ENCODE assay signal across 8 cellular contexts in genomic region chr10:1538531-1539061, GRCh38.
"Had no signal": no experiment of that assay in that cellular context is flagged by ENCODE, and none has a peak within 500 bp of the region (broad histone marks: within the 10 kb centered on the region; RNA-seq: fewer than 3 reads in every experiment).

No MANE protein-coding gene starts in this region.

- H3K4me3 ChIP-seq: right lobe of liver, thyroid gland had no signal

- H3K9me3 Mint-ChIP-seq: activated CD4-positive, alpha-beta T cell treated with anti-CD3 and anti-CD28 coated beads, Interleukin-2, amount 10 ng/mL, durations not matched to agents 7 days and 5 days; activated T-helper 1 cell treated with anti-CD3 and anti-CD28 coated beads, Interleukin-12 subunit alpha, Interleukin-12 subunit beta, Interleukin-2, Interleukin-4 antibody, amounts not matched to agents 30 ng/mL and 10 ng/mL and 1 ng/mL, durations not matched to agents 14 hours and 24 hours and 36 hours; natural killer cell had no signal

- H3K36me3 ChIP-seq: right lobe of liver, thyroid gland had no signal

- DNase-seq: activated CD4-positive, alpha-beta T cell treated with anti-CD3 and anti-CD28 coated beads, Interleukin-2, amount 10 ng/mL, durations not matched to agents 7 days and 5 days; activated CD4-positive, CD25-positive, alpha-beta regulatory T cell; activated naive CD4-positive, alpha-beta T cell treated with Interleukin-2 at 50 U/mL for 16 hours; natural killer cell; right lobe of liver; stimulated activated CD4-positive, alpha-beta T cell treated with anti-CD3 and anti-CD28 coated beads, Interleukin-1b, Interleukin-23, amount 100 ng/mL, for 48 hours; thyroid gland had no signal

- H3K27ac ChIP-seq: right lobe of liver, thyroid gland had no signal

- H3K36me3 Mint-ChIP-seq: natural killer cell had no signal

- H3K27me3 ChIP-seq: right lobe of liver, thyroid gland had no signal

- H3K27me3 Mint-ChIP-seq: activated CD4-positive, alpha-beta T cell treated with anti-CD3 and anti-CD28 coated beads, Interleukin-2, amount 10 ng/mL, durations not matched to agents 7 days and 5 days had no signal

- H3K4me3 Mint-ChIP-seq: activated CD4-positive, alpha-beta T cell treated with anti-CD3 and anti-CD28 coated beads, Interleukin-2, amount 10 ng/mL, durations not matched to agents 7 days and 5 days; activated T-helper 1 cell treated with anti-CD3 and anti-CD28 coated beads, Interleukin-12 subunit alpha, Interleukin-12 subunit beta, Interleukin-2, Interleukin-4 antibody, amounts not matched to agents 30 ng/mL and 10 ng/mL and 1 ng/mL, durations not matched to agents 14 hours and 24 hours and 36 hours; natural killer cell had no signal

- H3K9me3 ChIP-seq: right lobe of liver, thyroid gland had no signal

- H3K27ac Mint-ChIP-seq: activated CD4-positive, alpha-beta T cell treated with anti-CD3 and anti-CD28 coated beads, Interleukin-2, amount 10 ng/mL, durations not matched to agents 7 days and 5 days; activated T-helper 1 cell treated with anti-CD3 and anti-CD28 coated beads, Interleukin-12 subunit alpha, Interleukin-12 subunit beta, Interleukin-2, Interleukin-4 antibody, amounts not matched to agents 30 ng/mL and 10 ng/mL and 1 ng/mL, durations not matched to agents 14 hours and 24 hours and 36 hours; natural killer cell had no signal

- H3K4me1 Mint-ChIP-seq: activated CD4-positive, alpha-beta T cell treated with anti-CD3 and anti-CD28 coated beads, Interleukin-2, amount 10 ng/mL, durations not matched to agents 7 days and 5 days; natural killer cell had no signal

- H3K4me1 ChIP-seq: right lobe of liver, thyroid gland had no signal
